Comparison of ENCODE assay signal across 23 cellular contexts in genomic region chr6:12301009-12301408, GRCh38.
"Had no signal": no experiment of that assay in that cellular context is flagged by ENCODE, and none has a peak within 500 bp of the region (broad histone marks: within the 10 kb centered on the region; RNA-seq: fewer than 3 reads in every experiment).

No MANE protein-coding gene starts in this region.

- H3K36me3 Mint-ChIP-seq: mesothelial cell of epicardium had no signal

- H3K27me3 ChIP-seq: colonic mucosa, esophagus muscularis mucosa, foreskin keratinocyte, gastrocnemius medialis, heart right ventricle, left lung had no signal

- H3K27ac ChIP-seq: colonic mucosa, dorsolateral prefrontal cortex, epithelial cell of prostate, esophagus muscularis mucosa, foreskin keratinocyte, gastrocnemius medialis, heart right ventricle, left lung, lower lobe of right lung had no signal

- FAIRE-seq: islet of Langerhans, keratinocyte had no signal

- H3K4me3 ChIP-seq: colonic mucosa, dorsolateral prefrontal cortex, esophagus muscularis mucosa, gastrocnemius medialis, heart right ventricle, left lung, lower lobe of right lung had no signal

- ATAC-seq: foreskin keratinocyte; gastrocnemius medialis; left cardiac atrium; left lung; left ventricle myocardium superior; lower lobe of right lung; naive thymus-derived CD4-positive, alpha-beta T cell had no signal

- H3K9me3 ChIP-seq: colonic mucosa, esophagus muscularis mucosa, gastrocnemius medialis, heart right ventricle, left lung, lower lobe of right lung had no signal

- DNase-seq: colonic mucosa; cortex of kidney; dorsolateral prefrontal cortex; effector CD4-positive, alpha-beta T cell; effector memory CD4-positive, alpha-beta T cell; foreskin keratinocyte; gastrocnemius medialis; glutamatergic neuron; head of caudate nucleus; heart right ventricle; hippocampal formation; left cardiac atrium; left lung; left ventricle myocardium superior; lower lobe of right lung; mesenchymal stem cell; naive thymus-derived CD4-positive, alpha-beta T cell had no signal

- H3K4me1 ChIP-seq: esophagus muscularis mucosa, gastrocnemius medialis, left lung had no signal

- H3K27ac Mint-ChIP-seq: dendritic cell treated with granulocyte-macrophage colony-stimulating factor and Interleukin-4, amounts not matched to agents 40 ng/mL and 50 ng/mL, for 4 days; mesothelial cell of epicardium; naive thymus-derived CD4-positive, alpha-beta T cell had no signal

- H3K36me3 ChIP-seq: colonic mucosa, gastrocnemius medialis had no signal

- H3K9me3 Mint-ChIP-seq: dendritic cell treated with granulocyte-macrophage colony-stimulating factor and Interleukin-4, amounts not matched to agents 40 ng/mL and 50 ng/mL, for 4 days; naive thymus-derived CD4-positive, alpha-beta T cell had no signal

- H3K4me3 Mint-ChIP-seq: dendritic cell treated with granulocyte-macrophage colony-stimulating factor and Interleukin-4, amounts not matched to agents 40 ng/mL and 50 ng/mL, for 4 days; mesothelial cell of epicardium; naive thymus-derived CD4-positive, alpha-beta T cell had no signal

- H3K4me1 Mint-ChIP-seq: mesothelial cell of epicardium; naive thymus-derived CD4-positive, alpha-beta T cell had no signal
